Comparison of ENCODE assay signal across 23 cellular contexts in the genomic region with DNA sequence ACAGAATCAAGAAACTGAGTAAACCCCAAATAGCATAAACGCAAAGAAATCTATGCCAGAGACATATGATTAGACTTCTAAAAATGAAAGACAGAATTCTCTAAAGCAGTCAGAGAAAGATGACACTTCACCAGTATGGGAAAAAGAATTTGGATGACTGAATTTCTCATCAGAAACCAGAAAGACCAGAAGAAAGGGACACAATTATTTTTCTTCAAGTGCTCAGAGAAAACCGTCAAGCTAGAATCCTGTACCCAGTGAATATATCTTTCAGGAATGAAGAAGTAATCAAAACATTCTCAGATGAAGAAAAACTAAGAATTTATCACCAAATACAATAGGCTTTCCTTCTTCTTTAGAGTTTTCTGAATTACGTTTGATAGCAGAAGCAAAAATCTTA. TPM values are rescaled to one million over a fixed set of nuclear protein-coding genes. Genes with fewer than 3 reads are reported as not detected.
DNase-seq lines count a peak whose midpoint lies in the region; ATAC-seq and TF ChIP-seq lines count a peak whose summit lies in the region.
"Had no signal": no experiment of that assay in that cellular context is flagged by ENCODE, and none has a peak within 500 bp of the region (broad histone marks: within the 10 kb centered on the region; RNA-seq: fewer than 3 reads in every experiment).

No MANE protein-coding gene starts in this region.

- ATAC-seq in natural killer cell (no peak), HG02870 (IDR thresholded peaks at IDR 0.05; ENCODE audit: unreplicated experiment) (no peak), GM21515 (IDR thresholded peaks at IDR 0.05; ENCODE audit: unreplicated experiment) (no peak), HG03045 (IDR thresholded peaks at IDR 0.05; ENCODE audit: unreplicated experiment) (no peak)
- no peak for ATAC-seq in natural killer cell treated with Interleukin-12 subunit alpha and Interleukin-12 subunit beta and Interleukin-15 and Interleukin-18, amount 100 ng/mL, for 72 hours
- ATAC-seq in stimulated activated memory B cell treated with anti-CD40 and anti-IgM and Interleukin-4, amounts not matched to agents 10 μg/mL and 1 μg/mL and 100 μg/mL, for 72 hours: no peak
- ATAC-seq: A549 had no signal

- intact Hi-C loops in natural killer cell (cut with micrococcal nuclease): no loop called here

- TF ChIP-seq CTCF in natural killer cell (IDR thresholded peaks at IDR 0.05): no peak
- no peak for TF ChIP-seq CTCF in chondrocyte (IDR thresholded peaks at IDR 0.05)

- peaks cover 10 to 11% of the 10 kb centered on the region in 2 donors for H3K4me1 Mint-ChIP-seq in natural killer cell
- peaks cover 7 to 10% of the 10 kb centered on the region in 2 donors for H3K4me1 Mint-ChIP-seq in natural killer cell treated with Interleukin-12 subunit alpha and Interleukin-12 subunit beta and Interleukin-15 and Interleukin-18, amount 100 ng/mL, for 72 hours (ENCODE audit: low read depth in 2 of 2)
- H3K4me1 Mint-ChIP-seq in chondrocyte (ENCODE audit: low read depth): peaks cover 6% of the 10 kb centered on the region
- peaks cover 10% of the 10 kb centered on the region for H3K4me1 Mint-ChIP-seq in stimulated activated memory B cell treated with anti-CD40 and anti-IgM and Interleukin-4, amounts not matched to agents 10 μg/mL and 1 μg/mL and 100 μg/mL, for 72 hours

- no peaks in the 10 kb centered on the region for H3K9me3 Mint-ChIP-seq in natural killer cell
- H3K9me3 Mint-ChIP-seq in natural killer cell treated with Interleukin-12 subunit alpha and Interleukin-12 subunit beta and Interleukin-15 and Interleukin-18, amount 100 ng/mL, for 72 hours: no peaks in the 10 kb centered on the region
- H3K9me3 Mint-ChIP-seq in chondrocyte (ENCODE audit: low read depth): no peaks in the 10 kb centered on the region
- H3K9me3 Mint-ChIP-seq in stimulated activated memory B cell treated with anti-CD40 and anti-IgM and Interleukin-4, amounts not matched to agents 10 μg/mL and 1 μg/mL and 100 μg/mL, for 72 hours: no peaks in the 10 kb centered on the region
- H3K9me3 Mint-ChIP-seq: CD4-positive, alpha-beta T cell; CD8-positive, alpha-beta memory T cell had no signal

- no peak overlapping the region for H3K4me3 Mint-ChIP-seq in natural killer cell
- H3K4me3 Mint-ChIP-seq in natural killer cell treated with Interleukin-12 subunit alpha and Interleukin-12 subunit beta and Interleukin-15 and Interleukin-18, amount 100 ng/mL, for 72 hours: no peak overlapping the region
- no peak overlapping the region for H3K4me3 Mint-ChIP-seq in chondrocyte (ENCODE audit: unreplicated experiment)
- H3K4me3 Mint-ChIP-seq in stimulated activated memory B cell treated with anti-CD40 and anti-IgM and Interleukin-4, amounts not matched to agents 10 μg/mL and 1 μg/mL and 100 μg/mL, for 72 hours: no peak overlapping the region
- H3K4me3 Mint-ChIP-seq: CD14-positive monocyte; CD4-positive, alpha-beta T cell; CD8-positive, alpha-beta memory T cell had no signal

- H3K27ac Mint-ChIP-seq in natural killer cell (peak overlapping the region; percentile 7 to 29), chondrocyte (ENCODE audit: unreplicated experiment) (peak overlapping the region; percentile 30)
- H3K27ac Mint-ChIP-seq in natural killer cell treated with Interleukin-12 subunit alpha and Interleukin-12 subunit beta and Interleukin-15 and Interleukin-18, amount 100 ng/mL, for 72 hours: peak overlapping the region in 1 of 2 donors; percentile 37
- peak overlapping the region; percentile 31 for H3K27ac Mint-ChIP-seq in stimulated activated memory B cell treated with anti-CD40 and anti-IgM and Interleukin-4, amounts not matched to agents 10 μg/mL and 1 μg/mL and 100 μg/mL, for 72 hours
- H3K27ac Mint-ChIP-seq: CD14-positive monocyte; CD4-positive, alpha-beta T cell had no signal

- no peak for DNase-seq in natural killer cell
- no peak for DNase-seq in natural killer cell treated with Interleukin-12 subunit alpha and Interleukin-12 subunit beta and Interleukin-15 and Interleukin-18, amount 100 ng/mL, for 72 hours (ENCODE audit: low spot score)
- DNase-seq in chondrocyte (ENCODE audit: low spot score): no peak
- DNase-seq: 8988T; ACHN; AML-193; BE2C; CD4-positive, alpha-beta T cell; CD8-positive, alpha-beta memory T cell; DMS 273 treated with DMSO at 0.1 percent for 48 hours; DMS79; EL; GDM1; GM23248; H7; HCEC 1CT had no signal

- H3K36me3 Mint-ChIP-seq in natural killer cell (no peaks in the 10 kb centered on the region), chondrocyte (ENCODE audit: low read depth) (peaks cover 25% of the 10 kb centered on the region)
- peaks cover 17% of the 10 kb centered on the region for H3K36me3 Mint-ChIP-seq in natural killer cell treated with Interleukin-12 subunit alpha and Interleukin-12 subunit beta and Interleukin-15 and Interleukin-18, amount 100 ng/mL, for 72 hours
- peaks cover 59% of the 10 kb centered on the region for H3K36me3 Mint-ChIP-seq in stimulated activated memory B cell treated with anti-CD40 and anti-IgM and Interleukin-4, amounts not matched to agents 10 μg/mL and 1 μg/mL and 100 μg/mL, for 72 hours

- H3K27me3 Mint-ChIP-seq in natural killer cell (ENCODE audit: low read depth in 2 of 2): no peaks in the 10 kb centered on the region
- H3K27me3 Mint-ChIP-seq in natural killer cell treated with Interleukin-12 subunit alpha and Interleukin-12 subunit beta and Interleukin-15 and Interleukin-18, amount 100 ng/mL, for 72 hours: no peaks in the 10 kb centered on the region
- H3K27me3 Mint-ChIP-seq in chondrocyte (ENCODE audit: low read depth): no peaks in the 10 kb centered on the region
- H3K27me3 Mint-ChIP-seq in stimulated activated memory B cell treated with anti-CD40 and anti-IgM and Interleukin-4, amounts not matched to agents 10 μg/mL and 1 μg/mL and 100 μg/mL, for 72 hours: no peaks in the 10 kb centered on the region
- H3K27me3 Mint-ChIP-seq: CD4-positive, alpha-beta T cell; CD8-positive, alpha-beta memory T cell had no signal

RNA-seq across cellular contexts. Expression of gene ESPNL, which starts 14.2 kb away (rescaled TPM):
- total RNA-seq in natural killer cell (not detected), chondrocyte (0.07 to 0.17 TPM (median 0.15 TPM) in 3 replicates)
- total RNA-seq in natural killer cell treated with Interleukin-12 subunit alpha and Interleukin-12 subunit beta and Interleukin-15 and Interleukin-18, amount 100 ng/mL, for 72 hours: under 1 TPM in 1 of 2 donors, not detected in 1; 0.19 TPM
- total RNA-seq: CD4-positive, alpha-beta T cell; CD8-positive, alpha-beta memory T cell had no signal

RNA-seq across cellular contexts. Expression of gene SCLY, which starts 25.1 kb away (rescaled TPM):
- total RNA-seq in natural killer cell (10 to 100 TPM; 16.3 to 24.6 (median 20.1) TPM), chondrocyte (11.5 to 23.4 TPM (median 12.7 TPM) in 3 replicates)
- 10 to 100 TPM; 46.5 to 99.5 TPM for total RNA-seq in natural killer cell treated with Interleukin-12 subunit alpha and Interleukin-12 subunit beta and Interleukin-15 and Interleukin-18, amount 100 ng/mL, for 72 hours

RNA-seq across cellular contexts. Expression of gene KLHL30, which starts 52.6 kb away (rescaled TPM):
- total RNA-seq in natural killer cell: not detected
- not detected for total RNA-seq in natural killer cell treated with Interleukin-12 subunit alpha and Interleukin-12 subunit beta and Interleukin-15 and Interleukin-18, amount 100 ng/mL, for 72 hours
- total RNA-seq in chondrocyte: 12.2 to 25.6 TPM (median 24.4 TPM) in 3 replicates
- total RNA-seq: CD4-positive, alpha-beta T cell; CD8-positive, alpha-beta memory T cell; H1 had no signal

Comparison
In these comparisons a context has a peak if more than half of its experiments do, and no peak if none do; other contexts are left out.
1. RNA of gene KLHL30, which starts 52.6 kb away (total RNA-seq): 12.2 to 25.6 TPM in chondrocyte; not detected in natural killer cell and not detected in natural killer cell treated with Interleukin-12 subunit alpha and Interleukin-12 subunit beta and Interleukin-15 and Interleukin-18, amount 100 ng/mL, for 72 hours; every median in the first group is over 10 times any median in the second.